10 cellular contexts compared by ENCODE assay signal in genomic region chr10:70508912-70509366, GRCh38. TPM values are rescaled to one million over a fixed set of nuclear protein-coding genes. Genes with fewer than 3 reads are reported as not detected.
A peak's percentile ranks its signal among the peaks of the same experiment; 100 is the strongest.
DNase-seq lines count a peak whose midpoint lies in the region; ATAC-seq and TF ChIP-seq lines count a peak whose summit lies in the region.
"Had no signal": no experiment of that assay in that cellular context is flagged by ENCODE, and none has a peak within 500 bp of the region (broad histone marks: within the 10 kb centered on the region; RNA-seq: fewer than 3 reads in every experiment).

No MANE protein-coding gene starts in this region.

- H3K4me1 ChIP-seq in esophagus muscularis mucosa = peaks cover 53 to 67% (median 58%) of the 10 kb centered on the region in 4 donors
- H3K4me1 ChIP-seq in neuronal stem cell (ENCODE audit: control insufficient read depth in 2 of 2, insufficient read depth in 1 of 2, low read depth in 1 of 2, low read length in 2 of 2) = peaks cover 25 to 30% of the 10 kb centered on the region in 2 donors
- peaks cover 0 to 4% of the 10 kb centered on the region in 2 experiments for H3K4me1 ChIP-seq in trophoblast cell (ENCODE audit: control insufficient read depth in 1 of 2, insufficient read depth in 2 of 2, low read length in 2 of 2)

- peak overlapping the region; percentile 29 to 70 (median 54) for H3K27ac ChIP-seq in esophagus muscularis mucosa (replicated peaks in 1 of 4)
- no peak overlapping the region for H3K27ac ChIP-seq in neuronal stem cell (replicated peaks; ENCODE audit: low read length)
- H3K27ac ChIP-seq in trophoblast cell (ENCODE audit: low read depth, low read length) = no peak overlapping the region
- H3K27ac ChIP-seq: thyroid gland had no signal

- H2BK15ac ChIP-seq in neuronal stem cell (ENCODE audit: low read length) = peak overlapping the region; percentile 20

- TF ChIP-seq CTCF in esophagus muscularis mucosa (IDR thresholded peaks at IDR 0.05) = peak in 1 of 3 experiments; percentile 19

- TF ChIP-seq EP300 in esophagus muscularis mucosa (IDR thresholded peaks at IDR 0.05) = no peak

- H3K36me3 ChIP-seq in esophagus muscularis mucosa (no peaks in the 10 kb centered on the region), neuronal stem cell (replicated peaks in 1 of 2; ENCODE audit: control insufficient read depth in 2 of 2, insufficient read depth in 2 of 2, low read length in 2 of 2) (no peaks in the 10 kb centered on the region), trophoblast cell (ENCODE audit: control insufficient read depth in 1 of 2, insufficient read depth in 2 of 2, low read length in 2 of 2) (no peaks in the 10 kb centered on the region)
- H3K36me3 ChIP-seq: thyroid gland had no signal

- no peaks in the 10 kb centered on the region for H3K79me2 ChIP-seq in trophoblast cell (ENCODE audit: control insufficient read depth, insufficient read depth, low read length, poor library complexity)

- H3K4me2 ChIP-seq in neuronal stem cell (ENCODE audit: insufficient read depth, low read length, poor library complexity, severe bottlenecking) = no peak overlapping the region
- no peak overlapping the region for H3K4me2 ChIP-seq in trophoblast cell (ENCODE audit: low read length)

- H4K12ac ChIP-seq in trophoblast cell (ENCODE audit: low read depth, low read length) = no peak overlapping the region

- no peak for TF ChIP-seq POLR2A in esophagus muscularis mucosa (IDR thresholded peaks at IDR 0.05; ENCODE audit: low read depth)

- H3K79me1 ChIP-seq in neuronal stem cell (ENCODE audit: low read depth, low read length) = no peaks in the 10 kb centered on the region
- H3K79me1 ChIP-seq in trophoblast cell (ENCODE audit: low read length) = no peaks in the 10 kb centered on the region

- 3% methylated on average over 11 of the region's 12 CpGs for WGBS in esophagus muscularis mucosa
- WGBS in neuronal stem cell (ENCODE audit: extremely low coverage in 2 of 2, insufficient read length in 2 of 2, insufficient replicate concordance in 1 of 2), 2 donors = no CpG with 5 or more reads among the region's 12 CpGs
- WGBS in trophoblast cell (ENCODE audit: extremely low coverage, insufficient coverage, insufficient read length) = no CpG with 5 or more reads among the region's 12 CpGs

- intact Hi-C loops in esophagus muscularis mucosa (cut with DNase I) = no loop called here

- DNase-seq in COR-L47 (lab: John Stamatoyannopoulos, UW) (peak; percentile 20), NAMALWA (ENCODE audit: low spot score) (peak; percentile 50), esophagus muscularis mucosa (ENCODE audit: extremely low spot score) (no peak), neuronal stem cell (ENCODE audit: low spot score) (no peak), trophoblast cell (no peak)
- no peak for DNase-seq in activated CD4-positive, alpha-beta T cell treated with anti-CD3 and anti-CD28 coated beads, Interleukin-2, amount 50 U/mL, for 48 hours
- DNase-seq: immature natural killer cell had no signal

- no peaks in the 10 kb centered on the region for H3K9me3 ChIP-seq in esophagus muscularis mucosa
- H3K9me3 ChIP-seq in neuronal stem cell (replicated peaks in 1 of 2; ENCODE audit: control insufficient read depth in 2 of 2, insufficient read depth in 1 of 2, low read depth in 1 of 2, low read length in 2 of 2) = peaks cover 0 to 1% of the 10 kb centered on the region in 2 donors
- no peaks in the 10 kb centered on the region for H3K9me3 ChIP-seq in trophoblast cell (ENCODE audit: insufficient read depth, low read depth, low read length)
- H3K9me3 ChIP-seq: thyroid gland had no signal

- H4K91ac ChIP-seq in neuronal stem cell (ENCODE audit: low read depth, low read length, poor library complexity) = no peak overlapping the region
- H4K91ac ChIP-seq in trophoblast cell (ENCODE audit: low read depth, low read length) = no peak overlapping the region

- peak overlapping the region in 1 of 4 donors; percentile 15 for H3K4me3 ChIP-seq in esophagus muscularis mucosa
- no peak overlapping the region for H3K4me3 ChIP-seq in neuronal stem cell (ENCODE audit: low read length in 2 of 2)
- H3K4me3 ChIP-seq in trophoblast cell (ENCODE audit: low read depth, low read length) = no peak overlapping the region
- H3K4me3 ChIP-seq: thyroid gland had no signal

- H3K14ac ChIP-seq in neuronal stem cell (ENCODE audit: low read length) (no peak overlapping the region), trophoblast cell (ENCODE audit: low read length) (no peak overlapping the region)

- no peaks in the 10 kb centered on the region for H3K27me3 ChIP-seq in esophagus muscularis mucosa
- no peaks in the 10 kb centered on the region for H3K27me3 ChIP-seq in neuronal stem cell (ENCODE audit: control insufficient read depth in 3 of 3, insufficient read depth in 3 of 3, low read depth in 1 of 3, low read length in 3 of 3)
- H3K27me3 ChIP-seq in trophoblast cell (ENCODE audit: insufficient read depth, low read length) = no peaks in the 10 kb centered on the region
- H3K27me3 ChIP-seq: thyroid gland had no signal

- H3K23ac ChIP-seq in neuronal stem cell (ENCODE audit: low read depth, low read length, poor library complexity) (no peak overlapping the region), trophoblast cell (ENCODE audit: low read length) (no peak overlapping the region)

- H2BK120ac ChIP-seq in neuronal stem cell (ENCODE audit: low read depth, low read length) = peak overlapping the region; percentile 68
- H2BK120ac ChIP-seq in trophoblast cell (ENCODE audit: insufficient read depth, low read length, poor library complexity) = no peak overlapping the region

- H2AFZ ChIP-seq in neuronal stem cell (ENCODE audit: low read length) (peak overlapping the region; percentile 79), trophoblast cell (ENCODE audit: insufficient read depth, low read length, poor library complexity) (no peak overlapping the region)

- no peak overlapping the region for H4K8ac ChIP-seq in neuronal stem cell (ENCODE audit: low read depth, low read length)
- no peak overlapping the region for H4K8ac ChIP-seq in trophoblast cell (ENCODE audit: low read depth, low read length)

- H3K4ac ChIP-seq in neuronal stem cell (ENCODE audit: low read length) (no peak overlapping the region), trophoblast cell (ENCODE audit: low read depth, low read length) (no peak overlapping the region)

- H2BK5ac ChIP-seq in neuronal stem cell (ENCODE audit: low read length) (no peak overlapping the region), trophoblast cell (ENCODE audit: low read depth, low read length, poor library complexity) (no peak overlapping the region)

- H3K18ac ChIP-seq in neuronal stem cell (ENCODE audit: low read length) = peak overlapping the region; percentile 72
- H3K18ac ChIP-seq in trophoblast cell (ENCODE audit: low read length) = no peak overlapping the region

- no peak overlapping the region for H3K9ac ChIP-seq in neuronal stem cell (ENCODE audit: low read depth, low read length, poor library complexity)
- no peak overlapping the region for H3K9ac ChIP-seq in trophoblast cell (ENCODE audit: low read length)

- H2BK12ac ChIP-seq in neuronal stem cell (ENCODE audit: low read length) (no peak overlapping the region), trophoblast cell (ENCODE audit: low read length) (no peak overlapping the region)

- ATAC-seq in GM19351 (IDR thresholded peaks at IDR 0.05; ENCODE audit: unreplicated experiment) (no peak), GM18502 (IDR thresholded peaks at IDR 0.05; ENCODE audit: poor library complexity, unreplicated experiment) (no peak)

- H2AK5ac ChIP-seq in neuronal stem cell (ENCODE audit: low read depth, low read length) (peak overlapping the region; percentile 27), trophoblast cell (ENCODE audit: low read length) (no peak overlapping the region)

RNA-seq across cellular contexts. Expression of gene PALD1, which starts 30.4 kb away (rescaled TPM):
- 10 to 100 TPM; 10.4 to 19.1 (median 12.8) TPM for total RNA-seq in esophagus muscularis mucosa
- 8.1 TPM for polyA plus RNA-seq in neuronal stem cell (2013, experiment 1 of 2)
- 8.1 TPM for polyA plus RNA-seq in neuronal stem cell (2013, experiment 2 of 2)
- polyA plus RNA-seq in trophoblast cell (2013) = 0.01 and 0.04 TPM in 2 replicates

Comparison
In these comparisons a context has a peak if more than half of its experiments do, and no peak if none do; other contexts are left out.
1. DNase-seq: peak in COR-L47 (single experiment) and NAMALWA (single experiment); none in esophagus muscularis mucosa (single experiment), neuronal stem cell (single experiment), trophoblast cell (0 of 2) and activated CD4-positive, alpha-beta T cell treated with anti-CD3 and anti-CD28 coated beads, Interleukin-2, amount 50 U/mL, for 48 hours (0 of 2).
2. H3K27ac ChIP-seq: peak in esophagus muscularis mucosa (4 of 4); none in neuronal stem cell (single experiment) and trophoblast cell (single experiment).